ENCODE assay signal across 8 cellular contexts in the genomic region with DNA sequence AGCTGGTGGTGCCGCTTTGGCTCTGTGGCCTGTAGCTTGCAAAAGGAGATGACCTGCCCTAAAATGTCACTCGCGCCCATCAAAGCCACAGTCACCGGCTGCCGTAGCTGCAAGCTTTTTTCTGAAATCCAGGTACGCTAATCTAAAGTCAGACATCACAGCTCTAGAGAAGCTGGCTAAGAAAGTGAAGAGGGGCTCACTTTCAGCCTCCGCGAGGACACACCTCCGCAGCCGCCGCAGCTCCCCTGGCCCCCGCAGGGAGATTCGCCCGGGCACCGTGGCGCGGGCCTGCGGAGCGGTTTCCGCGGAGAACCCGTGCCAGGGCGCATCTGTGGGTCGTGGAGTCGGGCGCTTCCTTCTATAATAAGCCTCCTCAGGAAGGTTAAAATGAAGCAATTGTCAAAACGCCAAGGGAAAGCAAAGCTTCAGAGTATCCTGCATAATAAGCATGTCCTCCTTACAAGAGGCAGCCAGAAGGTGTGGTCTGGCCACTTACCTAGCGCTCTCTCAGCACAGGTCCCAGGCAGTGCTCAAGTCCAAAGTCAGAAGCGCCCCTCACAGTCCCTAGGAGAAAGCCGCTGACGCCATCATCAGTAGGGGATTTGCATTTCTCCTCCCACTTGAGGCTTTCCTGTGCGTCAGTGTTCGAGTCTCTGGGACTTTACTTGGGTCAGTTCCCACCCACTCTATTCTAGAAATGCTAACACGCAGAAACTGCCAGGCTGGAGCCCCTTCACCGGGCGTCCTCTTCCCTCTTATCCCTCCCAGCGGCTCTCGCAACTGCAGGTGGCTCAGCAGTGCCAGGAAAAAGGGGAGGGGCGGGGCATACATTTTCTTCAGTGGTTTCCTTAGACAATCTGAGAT. TPM values are rescaled to one million over a fixed set of nuclear protein-coding genes. Genes with fewer than 3 reads are reported as not detected.
DNase-seq lines count a peak whose midpoint lies in the region; ATAC-seq and TF ChIP-seq lines count a peak whose summit lies in the region.

A gene with protein sequence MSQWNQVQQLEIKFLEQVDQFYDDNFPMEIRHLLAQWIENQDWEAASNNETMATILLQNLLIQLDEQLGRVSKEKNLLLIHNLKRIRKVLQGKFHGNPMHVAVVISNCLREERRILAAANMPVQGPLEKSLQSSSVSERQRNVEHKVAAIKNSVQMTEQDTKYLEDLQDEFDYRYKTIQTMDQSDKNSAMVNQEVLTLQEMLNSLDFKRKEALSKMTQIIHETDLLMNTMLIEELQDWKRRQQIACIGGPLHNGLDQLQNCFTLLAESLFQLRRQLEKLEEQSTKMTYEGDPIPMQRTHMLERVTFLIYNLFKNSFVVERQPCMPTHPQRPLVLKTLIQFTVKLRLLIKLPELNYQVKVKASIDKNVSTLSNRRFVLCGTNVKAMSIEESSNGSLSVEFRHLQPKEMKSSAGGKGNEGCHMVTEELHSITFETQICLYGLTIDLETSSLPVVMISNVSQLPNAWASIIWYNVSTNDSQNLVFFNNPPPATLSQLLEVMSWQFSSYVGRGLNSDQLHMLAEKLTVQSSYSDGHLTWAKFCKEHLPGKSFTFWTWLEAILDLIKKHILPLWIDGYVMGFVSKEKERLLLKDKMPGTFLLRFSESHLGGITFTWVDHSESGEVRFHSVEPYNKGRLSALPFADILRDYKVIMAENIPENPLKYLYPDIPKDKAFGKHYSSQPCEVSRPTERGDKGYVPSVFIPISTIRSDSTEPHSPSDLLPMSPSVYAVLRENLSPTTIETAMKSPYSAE (minus strand): TSS at position 544 of the 864 bp plus-strand sequence. CDS start 2,791 bp downstream, outside the sequence.

- H3K9me3 Mint-ChIP-seq in activated CD4-positive, alpha-beta T cell treated with anti-CD3 and anti-CD28 coated beads for 36 hours (ENCODE audit: low read depth) = no peaks in the 10 kb centered on the region
- no peaks in the 10 kb centered on the region for H3K9me3 Mint-ChIP-seq in memory B cell

- peak within 1 kb of the TSS; percentile 93 for H3K4me3 Mint-ChIP-seq in activated CD4-positive, alpha-beta T cell treated with anti-CD3 and anti-CD28 coated beads for 36 hours
- H3K4me3 Mint-ChIP-seq in memory B cell = peak within 1 kb of the TSS; percentile 88

- no peaks in the 10 kb centered on the region for H3K27me3 Mint-ChIP-seq in activated CD4-positive, alpha-beta T cell treated with anti-CD3 and anti-CD28 coated beads for 36 hours
- H3K27me3 Mint-ChIP-seq in memory B cell = peaks cover 7% of the 10 kb centered on the region

- peak within 1 kb of the TSS; percentile 72 for H3K4me3 ChIP-seq in coronary artery

- CTCF ChIA-PET in activated CD4-positive, alpha-beta T cell treated with anti-CD3 and anti-CD28 coated beads for 36 hours (lab: Charles Lee) = interaction anchor here (0.7 to 10.3 kb wide), 10 partner anchors 15 to 371 kb away, joined by 3 to 90 read pairs (median 5); no protein-coding TSS in a partner anchor

- in situ Hi-C loops in KBM-7 (cut with MboI; ENCODE audit: low pct_unique_long_range_greater_than_20kb, low sequenced_read_pairs) = loop anchor here (10.0 kb wide), 1 partner anchor 96 kb away; no protein-coding TSS in a partner anchor

- H3K36me3 Mint-ChIP-seq in activated CD4-positive, alpha-beta T cell treated with anti-CD3 and anti-CD28 coated beads for 36 hours (ENCODE audit: low read depth) = peaks cover 26% of the 10 kb centered on the region
- peaks cover 2% of the 10 kb centered on the region for H3K36me3 Mint-ChIP-seq in memory B cell

- DNase-seq in DMS53 treated with DMSO at 0.1 percent for 48 hours (lab: John Stamatoyannopoulos, UW; ENCODE audit: unreplicated experiment) = peak; percentile 28
- peak; percentile 86 for DNase-seq in KBM-7
- DNase-seq in activated CD4-positive, alpha-beta T cell treated with anti-CD3 and anti-CD28 coated beads for 36 hours = peak; percentile 91
- DNase-seq in coronary artery (ENCODE audit: low spot score) = no peak
- peak; percentile 53 to 61 for DNase-seq in memory B cell (ENCODE audit: low spot score in 2 of 2)
- peak; percentile 43 for DNase-seq in stimulated activated CD8-positive, alpha-beta memory T cell treated with anti-CD3 and anti-CD28 coated beads, Interleukin-15, amount 100 ng/mL, for 24 hours (ENCODE audit: low read depth)
- DNase-seq in mesenteric fat pad (ENCODE audit: low spot score) = no peak

- peak within 1 kb of the TSS in 1 of 2 donors; percentile 8 for H3K27ac ChIP-seq in coronary artery

- intact Hi-C loops in activated CD4-positive, alpha-beta T cell treated with anti-CD3 and anti-CD28 coated beads for 36 hours (cut with DNase I, micrococcal nuclease) = loop anchor here (1.0 to 5.0 kb wide), 9 partner anchors 28 to 527 kb away; partner anchors contain the start of gene STAT1 (in 1 of the 2)

- peaks cover 70% of the 10 kb centered on the region for H3K4me1 Mint-ChIP-seq in activated CD4-positive, alpha-beta T cell treated with anti-CD3 and anti-CD28 coated beads for 36 hours
- peaks cover 9% of the 10 kb centered on the region for H3K4me1 Mint-ChIP-seq in memory B cell

- no peak for TF ChIP-seq CTCF in coronary artery (IDR thresholded peaks at IDR 0.05)

- POLR2A ChIA-PET in activated CD4-positive, alpha-beta T cell treated with anti-CD3 and anti-CD28 coated beads for 36 hours (lab: Charles Lee) = interaction anchor here (0.7 to 1.3 kb wide), 3 partner anchors 35 to 131 kb away, joined by 3 to 9 read pairs (median 3); no protein-coding TSS in a partner anchor

- ATAC-seq in GM21515 (IDR thresholded peaks at IDR 0.05; ENCODE audit: unreplicated experiment) (peak; percentile 77), memory B cell (ENCODE audit: low read depth) (peak; percentile 90)
- ATAC-seq in activated CD4-positive, alpha-beta T cell treated with anti-CD3 and anti-CD28 coated beads for 36 hours = peak; percentile 87

- H3K27ac Mint-ChIP-seq in activated CD4-positive, alpha-beta T cell treated with anti-CD3 and anti-CD28 coated beads for 36 hours = peak within 1 kb of the TSS; percentile 96
- peak within 1 kb of the TSS; percentile 88 for H3K27ac Mint-ChIP-seq in memory B cell

RNA-seq across cellular contexts. Expression of the gene that starts here (rescaled TPM):
- 10 to 100 TPM; 48.8 to 59.5 TPM for total RNA-seq in activated CD4-positive, alpha-beta T cell treated with anti-CD3 and anti-CD28 coated beads for 36 hours
- total RNA-seq in mesenteric fat pad = 4.1 TPM

Comparison
In these comparisons a context has a peak if more than half of its experiments do, and no peak if none do; other contexts are left out.
1. DNase-seq: peak in DMS53 treated with DMSO at 0.1 percent for 48 hours (single experiment), KBM-7 (single experiment), activated CD4-positive, alpha-beta T cell treated with anti-CD3 and anti-CD28 coated beads for 36 hours (single experiment), memory B cell (2 of 2) and stimulated activated CD8-positive, alpha-beta memory T cell treated with anti-CD3 and anti-CD28 coated beads, Interleukin-15, amount 100 ng/mL, for 24 hours (single experiment); none in coronary artery (single experiment) and mesenteric fat pad (single experiment).
2. Peak in every context shown above with its lines, with median percentiles within 50 percentile points of each other: ATAC-seq.